Comparison of ENCODE assay signal across 9 cellular contexts in genomic region chr4:76420901-76421581, GRCh38. TPM values are rescaled to one million over a fixed set of nuclear protein-coding genes. Genes with fewer than 3 reads are reported as not detected.
DNase-seq lines count a peak whose midpoint lies in the region; ATAC-seq and FAIRE-seq lines count a peak whose summit lies in the region.
"Had no signal": no experiment of that assay in that cellular context is flagged by ENCODE, and none has a peak within 500 bp of the region (broad histone marks: within the 10 kb centered on the region; RNA-seq: fewer than 3 reads in every experiment).

Gene CCDC158, minus strand, starts transcription at chr4:76421141. Its CDS starts 17,934 bp downstream, at chr4:76403207.

- peaks cover 33% of the 10 kb centered on the region for H3K27me3 Mint-ChIP-seq in dendritic cell treated with granulocyte-macrophage colony-stimulating factor and Interleukin-4, amounts not matched to agents 40 ng/mL and 50 ng/mL, for 4 days
- H3K27me3 Mint-ChIP-seq in naive B cell = peaks cover 24 to 48% (median 31%) of the 10 kb centered on the region in 3 donors

- H3K27ac Mint-ChIP-seq in dendritic cell treated with granulocyte-macrophage colony-stimulating factor and Interleukin-4, amounts not matched to agents 40 ng/mL and 50 ng/mL, for 4 days = no peak within 1 kb of the TSS
- H3K27ac Mint-ChIP-seq in naive B cell = peak within 1 kb of the TSS in 2 of 6 donors; percentile 42 to 63

- no peaks in the 10 kb centered on the region for H4K20me1 ChIP-seq in Karpas-422 (ENCODE audit: insufficient read depth, low read depth, low read length)

- no peaks in the 10 kb centered on the region for H3K36me3 Mint-ChIP-seq in dendritic cell treated with granulocyte-macrophage colony-stimulating factor and Interleukin-4, amounts not matched to agents 40 ng/mL and 50 ng/mL, for 4 days (ENCODE audit: low read depth)
- no peaks in the 10 kb centered on the region for H3K36me3 Mint-ChIP-seq in naive B cell

- FAIRE-seq in HTR-8/SVneo (lab: Jason Lieb, UNC) = no peak

- ATAC-seq in naive B cell (ENCODE audit: low read depth in 2 of 2) = peak; percentile 48 to 73
- no peak for ATAC-seq in HG03039 (IDR thresholded peaks at IDR 0.05; ENCODE audit: unreplicated experiment)

- H3K4me1 Mint-ChIP-seq in dendritic cell treated with granulocyte-macrophage colony-stimulating factor and Interleukin-4, amounts not matched to agents 40 ng/mL and 50 ng/mL, for 4 days (ENCODE audit: low read depth) = peaks cover 16% of the 10 kb centered on the region
- H3K4me1 Mint-ChIP-seq in naive B cell = peaks cover 8 to 14% (median 13%) of the 10 kb centered on the region in 3 donors

- no peaks in the 10 kb centered on the region for H3K9me3 Mint-ChIP-seq in dendritic cell treated with granulocyte-macrophage colony-stimulating factor and Interleukin-4, amounts not matched to agents 40 ng/mL and 50 ng/mL, for 4 days
- H3K9me3 Mint-ChIP-seq in naive B cell = peaks cover 0 to 4% (median 0%) of the 10 kb centered on the region in 7 donors

- no peak within 1 kb of the TSS for H3K4me3 ChIP-seq in Karpas-422 (ENCODE audit: low read length)

- no peak within 1 kb of the TSS for H2AFZ ChIP-seq in Karpas-422 (ENCODE audit: low read length)

- H3K4me3 Mint-ChIP-seq in dendritic cell treated with granulocyte-macrophage colony-stimulating factor and Interleukin-4, amounts not matched to agents 40 ng/mL and 50 ng/mL, for 4 days = peak within 1 kb of the TSS; percentile 64
- peak within 1 kb of the TSS; percentile 37 to 83 (median 79) for H3K4me3 Mint-ChIP-seq in naive B cell

- no peaks in the 10 kb centered on the region for H3K4me1 ChIP-seq in Karpas-422 (ENCODE audit: low read length)

- H3K9ac ChIP-seq in Karpas-422 (ENCODE audit: low read length) = no peak within 1 kb of the TSS

- H3K9me2 ChIP-seq in Karpas-422 (replicated peaks; ENCODE audit: insufficient read depth, low read length) = no peaks in the 10 kb centered on the region

- H3K27me3 ChIP-seq in Karpas-422 (ENCODE audit: low read length) = no peaks in the 10 kb centered on the region

- no peak within 1 kb of the TSS for H3K4me2 ChIP-seq in Karpas-422 (ENCODE audit: low read depth, low read length, poor library complexity, severe bottlenecking)

- no peaks in the 10 kb centered on the region for H3K79me2 ChIP-seq in Karpas-422 (ENCODE audit: low read length)

- H3K27ac ChIP-seq in Karpas-422 (ENCODE audit: low read length) = no peak within 1 kb of the TSS

- H3K36me3 ChIP-seq in Karpas-422 (ENCODE audit: insufficient read depth, low read length) = no peaks in the 10 kb centered on the region

- intact Hi-C loops in dendritic cell treated with granulocyte-macrophage colony-stimulating factor and Interleukin-4, amounts not matched to agents 40 ng/mL and 50 ng/mL, for 4 days (cut with micrococcal nuclease) = no loop called here

- peak; percentile 45 for DNase-seq in AG08395 (ENCODE audit: low spot score)
- peak; percentile 20 for DNase-seq in HPDE6-E6E7 (ENCODE audit: extremely low spot score)
- no peak for DNase-seq in naive B cell
- no peak for DNase-seq in Karpas-422
- DNase-seq in HTR-8/SVneo (ENCODE audit: insufficient read length, low spot score) = no peak
- DNase-seq in H4 (ENCODE audit: low spot score) = no peak

- H3K9me3 ChIP-seq in Karpas-422 (ENCODE audit: low read length) = no peaks in the 10 kb centered on the region

RNA-seq across cellular contexts. Expression of gene CCDC158, which starts in this region (rescaled TPM):
- not detected for polyA plus RNA-seq in naive B cell (ENCODE audit: low read depth in 6 of 6)
- total RNA-seq in Karpas-422 (2014; rRNA removed; shearing (Covaris generic); ENCODE audit: low replicate concordance) = not detected in 2 replicates
- not detected in 2 replicates for total RNA-seq in H4 (2014; rRNA removed; shearing (Covaris generic))
- total RNA-seq: LHCN-M2 had no signal

Comparison
In these comparisons a context has a peak if more than half of its experiments do, and no peak if none do; other contexts are left out.
1. Peak in ATAC-seq in naive B cell; RNA of the gene not detected or under 1 TPM.
2. DNase-seq: peak in AG08395 (single experiment) and HPDE6-E6E7 (single experiment); none in naive B cell (single experiment), Karpas-422 (single experiment), HTR-8/SVneo (single experiment) and H4 (single experiment).